ENCODE assay signal across 18 cellular contexts in the genomic region with DNA sequence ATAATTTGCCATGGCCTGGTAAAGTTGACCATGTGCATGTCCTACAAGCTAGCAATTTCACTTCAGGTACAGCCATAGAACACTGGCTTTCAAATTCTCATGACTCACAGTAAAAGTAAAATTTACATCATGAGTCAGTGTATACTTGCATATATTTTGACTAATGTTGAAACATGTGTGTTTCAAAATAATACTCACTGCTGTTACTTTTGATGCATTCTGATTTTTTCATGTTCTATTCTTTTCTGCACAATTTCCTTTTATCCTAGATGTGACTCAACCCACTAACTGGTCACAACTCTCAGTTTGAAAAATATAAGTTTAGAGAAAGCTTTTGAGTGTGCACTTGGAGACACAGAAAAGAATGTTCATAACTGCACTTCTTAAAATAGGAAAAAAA.
A peak's percentile ranks its signal among the peaks of the same experiment; 100 is the strongest.
DNase-seq lines count a peak whose midpoint lies in the region; ATAC-seq, FAIRE-seq and TF ChIP-seq lines count a peak whose summit lies in the region.
"Had no signal": no experiment of that assay in that cellular context is flagged by ENCODE, and none has a peak within 500 bp of the region (broad histone marks: within the 10 kb centered on the region; RNA-seq: fewer than 3 reads in every experiment).

No MANE protein-coding gene starts in this region.

- no peaks in the 10 kb centered on the region for H3K9me3 Mint-ChIP-seq in activated CD4-positive, alpha-beta T cell treated with anti-CD3 and anti-CD28 coated beads for 36 hours (ENCODE audit: low read depth)
- no peaks in the 10 kb centered on the region for H3K9me3 Mint-ChIP-seq in activated CD4-positive, alpha-beta T cell treated with anti-CD3 and anti-CD28 coated beads, Interleukin-2, amount 10 ng/mL, durations not matched to agents 24 days and 14 days
- H3K9me3 Mint-ChIP-seq: CD8-positive, alpha-beta T cell had no signal

- H3K9me3 ChIP-seq in tibial artery = no peaks in the 10 kb centered on the region
- H3K9me3 ChIP-seq: Caco-2, HAP-1 had no signal

- POLR2A ChIA-PET in activated CD4-positive, alpha-beta T cell treated with anti-CD3 and anti-CD28 coated beads for 36 hours (lab: Charles Lee) = no interaction called here

- H3K4me1 Mint-ChIP-seq in activated CD4-positive, alpha-beta T cell treated with anti-CD3 and anti-CD28 coated beads for 36 hours = no peaks in the 10 kb centered on the region
- H3K4me1 Mint-ChIP-seq in activated CD4-positive, alpha-beta T cell treated with anti-CD3 and anti-CD28 coated beads, Interleukin-2, amount 10 ng/mL, durations not matched to agents 24 days and 14 days = no peaks in the 10 kb centered on the region
- H3K4me1 Mint-ChIP-seq: CD14-positive monocyte had no signal

- ATAC-seq in activated CD4-positive, alpha-beta T cell treated with anti-CD3 and anti-CD28 coated beads for 36 hours = peak; percentile 61
- ATAC-seq in GM18868 (IDR thresholded peaks at IDR 0.05; ENCODE audit: unreplicated experiment) = peak; percentile 54
- peak; percentile 60 for ATAC-seq in HG03432 (IDR thresholded peaks at IDR 0.05; ENCODE audit: unreplicated experiment)
- ATAC-seq: CD8-positive, alpha-beta T cell had no signal

- intact Hi-C loops in activated CD4-positive, alpha-beta T cell treated with anti-CD3 and anti-CD28 coated beads for 36 hours (cut with DNase I, micrococcal nuclease) = no loop called here
- intact Hi-C loops in activated CD4-positive, alpha-beta T cell treated with anti-CD3 and anti-CD28 coated beads, Interleukin-2, amount 10 ng/mL, durations not matched to agents 24 days and 14 days (cut with micrococcal nuclease) = no loop called here
- intact Hi-C loops in tibial artery (cut with DNase I; ENCODE audit: low total_unique reads) = no loop called here

- H3K4me3 Mint-ChIP-seq in activated CD4-positive, alpha-beta T cell treated with anti-CD3 and anti-CD28 coated beads for 36 hours = no peak overlapping the region
- no peak overlapping the region for H3K4me3 Mint-ChIP-seq in activated CD4-positive, alpha-beta T cell treated with anti-CD3 and anti-CD28 coated beads, Interleukin-2, amount 10 ng/mL, durations not matched to agents 24 days and 14 days
- H3K4me3 Mint-ChIP-seq: CD14-positive monocyte; CD8-positive, alpha-beta T cell had no signal

- H3K4me3 ChIP-seq in bronchial epithelial cell (ENCODE audit: low read depth, low read length) (no peak overlapping the region), tibial artery (no peak overlapping the region)
- H3K4me3 ChIP-seq: HAP-1 had no signal

- CTCF ChIA-PET in activated CD4-positive, alpha-beta T cell treated with anti-CD3 and anti-CD28 coated beads for 36 hours (lab: Charles Lee) = interaction anchor here (0.6 kb wide), 1 partner anchor 76 kb away, joined by 3 read pairs; no protein-coding TSS in a partner anchor

- H3K27me3 ChIP-seq in bronchial epithelial cell (ENCODE audit: control insufficient read depth, insufficient read depth, low read length) (no peaks in the 10 kb centered on the region), tibial artery (no peaks in the 10 kb centered on the region)

- FAIRE-seq in bronchial epithelial cell (lab: Jason Lieb, UNC) = no peak
- FAIRE-seq: GM19239, H1 had no signal

- TF ChIP-seq CTCF in bronchial epithelial cell (IDR thresholded peaks at IDR 0.05; ENCODE audit: insufficient read depth, low read length, severe bottlenecking) (no peak), tibial artery (IDR thresholded peaks at IDR 0.05) (no peak)

- DNase-seq in activated CD4-positive, alpha-beta T cell treated with anti-CD3 and anti-CD28 coated beads for 36 hours = no peak
- no peak for DNase-seq in activated CD4-positive, alpha-beta T cell treated with anti-CD3 and anti-CD28 coated beads, Interleukin-2, amount 10 ng/mL, durations not matched to agents 24 days and 14 days
- DNase-seq in bronchial epithelial cell (ENCODE audit: low read depth) (peak; percentile 26), NCI-H2171 treated with DMSO at 0.1 percent for 48 hours (lab: John Stamatoyannopoulos, UW) (no peak), tibial artery (no peak)
- no peak for DNase-seq in activated CD8-positive, alpha-beta memory T cell treated with anti-CD3 and anti-CD28 coated beads, Interleukin-2, amount 50 U/mL, for 4 hours
- DNase-seq: Caco-2; CD8-positive, alpha-beta T cell; DMS53; GF-D8; IMR-90 had no signal

- H3K27ac Mint-ChIP-seq in activated CD4-positive, alpha-beta T cell treated with anti-CD3 and anti-CD28 coated beads for 36 hours = no peak overlapping the region
- no peak overlapping the region for H3K27ac Mint-ChIP-seq in activated CD4-positive, alpha-beta T cell treated with anti-CD3 and anti-CD28 coated beads, Interleukin-2, amount 10 ng/mL, durations not matched to agents 24 days and 14 days
- H3K27ac Mint-ChIP-seq: CD14-positive monocyte; CD8-positive, alpha-beta T cell had no signal

- no peaks in the 10 kb centered on the region for H3K4me1 ChIP-seq in tibial artery
- H3K4me1 ChIP-seq: Caco-2, HAP-1 had no signal

- H3K27ac ChIP-seq in tibial artery = no peak overlapping the region
- H3K27ac ChIP-seq: 22Rv1 had no signal

- H3K27me3 Mint-ChIP-seq in activated CD4-positive, alpha-beta T cell treated with anti-CD3 and anti-CD28 coated beads for 36 hours = no peaks in the 10 kb centered on the region
- H3K27me3 Mint-ChIP-seq in activated CD4-positive, alpha-beta T cell treated with anti-CD3 and anti-CD28 coated beads, Interleukin-2, amount 10 ng/mL, durations not matched to agents 24 days and 14 days = no peaks in the 10 kb centered on the region

- H3K36me3 ChIP-seq in bronchial epithelial cell (ENCODE audit: control insufficient read depth, insufficient read depth, low read length) (no peaks in the 10 kb centered on the region), tibial artery (no peaks in the 10 kb centered on the region)
- H3K36me3 ChIP-seq: HAP-1 had no signal

- H3K36me3 Mint-ChIP-seq in activated CD4-positive, alpha-beta T cell treated with anti-CD3 and anti-CD28 coated beads for 36 hours (ENCODE audit: low read depth) = no peaks in the 10 kb centered on the region
- H3K36me3 Mint-ChIP-seq in activated CD4-positive, alpha-beta T cell treated with anti-CD3 and anti-CD28 coated beads, Interleukin-2, amount 10 ng/mL, durations not matched to agents 24 days and 14 days (ENCODE audit: low read depth) = no peaks in the 10 kb centered on the region
- H3K36me3 Mint-ChIP-seq: CD14-positive monocyte; CD8-positive, alpha-beta T cell had no signal
